Comparison of ENCODE assay signal across 27 cellular contexts in genomic region chr4:126871810-126872209, GRCh38.
DNase-seq lines count a peak whose midpoint lies in the region; ATAC-seq, FAIRE-seq and TF ChIP-seq lines count a peak whose summit lies in the region.
"Had no signal": no experiment of that assay in that cellular context is flagged by ENCODE, and none has a peak within 500 bp of the region (broad histone marks: within the 10 kb centered on the region; RNA-seq: fewer than 3 reads in every experiment).

No MANE protein-coding gene starts in this region.

- H3K9ac ChIP-seq in MM.1S (ENCODE audit: low read length) (peak overlapping the region; percentile 40; the same call in 1 of the 2 replicates), K562 (ENCODE audit: insufficient read depth in 1 of 2, low read depth in 2 of 2, low read length in 2 of 2) (no peak overlapping the region)
- H3K9ac ChIP-seq: BLaER1 had no signal

- no peak for FAIRE-seq in K562 (lab: Jason Lieb, UNC)
- FAIRE-seq: A204.1, GM12878, GM12892, GM18507 had no signal

- H3K9me3 Mint-ChIP-seq in neural crest cell, result peaks cover 25% of the 10 kb centered on the region
- peaks cover 10 to 38% (median 18%) of the 10 kb centered on the region in 5 donors for H3K9me3 Mint-ChIP-seq in CD8-positive, alpha-beta memory T cell

- H3K9me2 ChIP-seq in MM.1S (replicated peaks; ENCODE audit: insufficient read depth, low read length), result no peaks in the 10 kb centered on the region

- TF ChIP-seq CTCF in MM.1S (IDR thresholded peaks at IDR 0.05; ENCODE audit: low read length) (no peak), K562 (IDR thresholded peaks at IDR 0.05 in 2 of 3, conservative IDR thresholded peaks at IDR 0.05 in 1 of 3; ENCODE audit: insufficient read depth in 2 of 3, low read depth in 1 of 3, low read length in 3 of 3) (no peak), neural crest cell (conservative IDR thresholded peaks at IDR 0.05) (no peak), A673 (conservative IDR thresholded peaks at IDR 0.05; ENCODE audit: low read depth, low read length) (no peak)

- H3K4me2 ChIP-seq in MM.1S (ENCODE audit: low read depth, low read length), result peak overlapping the region; percentile 78; the same call in 1 of the 2 replicates
- no peak overlapping the region for H3K4me2 ChIP-seq in K562 (ENCODE audit: insufficient read depth, low read length)
- H3K4me2 ChIP-seq: BLaER1 had no signal

- no peak for TF ChIP-seq EP300 in K562 (IDR thresholded peaks at IDR 0.05; ENCODE audit: low read length)

- H2AFZ ChIP-seq in MM.1S (ENCODE audit: low read length) (peak overlapping the region; percentile 82), K562 (ENCODE audit: low read depth, low read length) (no peak overlapping the region)

- DNase-seq in MM.1S, result no peak
- peak; percentile 12 for DNase-seq in OCI-M1 (lab: John Stamatoyannopoulos, UW)
- DNase-seq in K562 (ENCODE audit: extremely low read depth in 1 of 4, low spot score in 3 of 4), result no peak
- no peak for DNase-seq in neural crest cell (ENCODE audit: low read depth, low spot score)
- no peak for DNase-seq in A673 (ENCODE audit: low spot score)
- no peak for DNase-seq in T-helper 2 cell
- DNase-seq in CD8-positive, alpha-beta memory T cell, result no peak
- DNase-seq: 8988T; AML-193; BE2C; C1 segment of cervical spinal cord; CD4-positive, CD25-positive, alpha-beta regulatory T cell; CD8-positive, alpha-beta T cell; COR-L47; DMS 273 treated with DMSO at 0.1 percent for 48 hours; DMS153; DMS79; DND-41; EL; GDM1 had no signal

- TF ChIP-seq POLR2A in K562 (conservative IDR thresholded peaks at IDR 0.05), result no peak

- no peaks in the 10 kb centered on the region for H3K79me2 ChIP-seq in MM.1S (ENCODE audit: low read length)
- peaks cover 64% of the 10 kb centered on the region for H3K79me2 ChIP-seq in K562 (ENCODE audit: control insufficient read depth, insufficient read depth, low read length)

- H3K27me3 Mint-ChIP-seq in neural crest cell (ENCODE audit: low read depth), result no peaks in the 10 kb centered on the region
- H3K27me3 Mint-ChIP-seq in CD8-positive, alpha-beta memory T cell, result peaks cover 0 to 1% of the 10 kb centered on the region in 2 donors
- H3K27me3 Mint-ChIP-seq: CD4-positive, CD25-positive, alpha-beta regulatory T cell had no signal

- H3K27ac ChIP-seq in MM.1S (ENCODE audit: low read length) (peak overlapping the region; percentile 47; the same call in 1 of the 2 replicates), K562 (ENCODE audit: extremely low read depth, low read depth, low read length) (no peak overlapping the region), A673 (ENCODE audit: low read depth, low read length, poor library complexity, severe bottlenecking) (no peak overlapping the region)
- H3K27ac ChIP-seq in CD8-positive, alpha-beta memory T cell (ENCODE audit: low read depth, low read length), result no peak overlapping the region
- H3K27ac ChIP-seq: BLaER1 had no signal

- H3K36me3 ChIP-seq in MM.1S (replicated peaks; ENCODE audit: insufficient read depth, low read length), result no peaks in the 10 kb centered on the region
- H3K36me3 ChIP-seq in K562 (ENCODE audit: control insufficient read depth, insufficient read depth, low read length), result peaks cover 45% of the 10 kb centered on the region; the same call in 2 of the 3 replicates
- H3K36me3 ChIP-seq in A673 (ENCODE audit: insufficient read depth, low read length, poor library complexity, severe bottlenecking), result no peaks in the 10 kb centered on the region
- H3K36me3 ChIP-seq in CD8-positive, alpha-beta memory T cell (ENCODE audit: insufficient read depth, low read length), result no peaks in the 10 kb centered on the region
- H3K36me3 ChIP-seq: BE2C, BLaER1 had no signal

- in situ Hi-C loops in K562 (cut with MboI), result no loop called here

- intact Hi-C loops in K562 (cut with micrococcal nuclease) (no loop called here), A673 (cut with micrococcal nuclease; ENCODE audit: unreplicated experiment) (no loop called here)

- H3K9me1 ChIP-seq in K562 (ENCODE audit: control insufficient read depth, insufficient read depth, low read length), result no peaks in the 10 kb centered on the region

- peak overlapping the region; percentile 35 for H3K27ac Mint-ChIP-seq in neural crest cell (ENCODE audit: unreplicated experiment)
- H3K27ac Mint-ChIP-seq in CD8-positive, alpha-beta memory T cell, result no peak overlapping the region
- H3K27ac Mint-ChIP-seq: CD14-positive monocyte; CD4-positive, CD25-positive, alpha-beta regulatory T cell; CD8-positive, alpha-beta T cell had no signal

- H4K20me1 ChIP-seq in MM.1S (ENCODE audit: insufficient read depth, low read length), result no peaks in the 10 kb centered on the region
- no peaks in the 10 kb centered on the region for H4K20me1 ChIP-seq in K562 (replicated peaks; ENCODE audit: control insufficient read depth, insufficient read depth, low read length)
- H4K20me1 ChIP-seq: BLaER1 had no signal

- H3K4me3 ChIP-seq in MM.1S (ENCODE audit: low read length) (peak overlapping the region; percentile 39; the same call in 1 of the 2 replicates), K562 (no peak overlapping the region), A673 (ENCODE audit: low read depth, low read length, poor library complexity, severe bottlenecking) (no peak overlapping the region)
- no peak overlapping the region for H3K4me3 ChIP-seq in CD8-positive, alpha-beta memory T cell (ENCODE audit: low read length)
- H3K4me3 ChIP-seq: BLaER1, GM12878 had no signal

- H3K4me3 Mint-ChIP-seq in neural crest cell, result no peak overlapping the region
- H3K4me3 Mint-ChIP-seq in CD8-positive, alpha-beta memory T cell, result no peak overlapping the region
- H3K4me3 Mint-ChIP-seq: CD14-positive monocyte; CD8-positive, alpha-beta T cell had no signal

- TF ChIP-seq RAD21 in K562 (CRISPR knock-in tag; conservative IDR thresholded peaks at IDR 0.05 in 1 of 2, IDR thresholded peaks at IDR 0.05 in 1 of 2), result no peak

- peaks cover 20% of the 10 kb centered on the region for H3K36me3 Mint-ChIP-seq in neural crest cell (ENCODE audit: low read depth)
- H3K36me3 Mint-ChIP-seq in CD8-positive, alpha-beta memory T cell, result no peaks in the 10 kb centered on the region
- H3K36me3 Mint-ChIP-seq: CD14-positive monocyte; CD4-positive, CD25-positive, alpha-beta regulatory T cell; CD8-positive, alpha-beta T cell had no signal

- H3F3A ChIP-seq in MM.1S (ENCODE audit: insufficient read depth, low read length), result no peaks in the 10 kb centered on the region

- H3K4me1 ChIP-seq in MM.1S (ENCODE audit: low read length) (0 out of 2 replicates have a peak, but pooled peaks cover 13% of the 10 kb centered on the region), K562 (replicated peaks in 1 of 2; ENCODE audit: control insufficient read depth in 2 of 2, insufficient read depth in 2 of 2, low read length in 2 of 2) (no peaks in the 10 kb centered on the region), A673 (ENCODE audit: insufficient read depth, low read length, poor library complexity, severe bottlenecking) (no peaks in the 10 kb centered on the region)
- H3K4me1 ChIP-seq in CD8-positive, alpha-beta memory T cell (ENCODE audit: insufficient read depth, low read length), result no peaks in the 10 kb centered on the region
- H3K4me1 ChIP-seq: BE2C, BLaER1 had no signal

- H3K27me3 ChIP-seq in MM.1S (replicated peaks; ENCODE audit: insufficient read depth, low read length), result no peaks in the 10 kb centered on the region
- no peaks in the 10 kb centered on the region for H3K27me3 ChIP-seq in K562 (ENCODE audit: control insufficient read depth in 2 of 2, insufficient read depth in 2 of 2, low read length in 2 of 2)
- no peaks in the 10 kb centered on the region for H3K27me3 ChIP-seq in A673 (replicated peaks; ENCODE audit: insufficient read depth, low read depth, low read length, poor library complexity)
- no peaks in the 10 kb centered on the region for H3K27me3 ChIP-seq in CD8-positive, alpha-beta memory T cell (ENCODE audit: insufficient read depth, low read length, poor library complexity, severe bottlenecking)
- H3K27me3 ChIP-seq: BE2C, BLaER1 had no signal

- POLR2A ChIA-PET in K562 (lab: Yijun Ruan, JAX) (no interaction called here), A673 (lab: Charles Lee; ENCODE audit: low non-redundant PET) (no interaction called here)
- POLR2A ChIA-PET in CD8-positive, alpha-beta memory T cell (lab: Charles Lee), result no interaction called here

- H3K9me3 ChIP-seq in MM.1S (replicated peaks; ENCODE audit: insufficient read depth, low read length) (no peaks in the 10 kb centered on the region), K562 (replicated peaks; ENCODE audit: control insufficient read depth, insufficient read depth, low read depth, low read length) (peaks cover 32% of the 10 kb centered on the region), A673 (ENCODE audit: low read depth, low read length, poor library complexity, severe bottlenecking) (peaks cover 11% of the 10 kb centered on the region)
- no peaks in the 10 kb centered on the region for H3K9me3 ChIP-seq in CD8-positive, alpha-beta memory T cell (ENCODE audit: low read length)
- H3K9me3 ChIP-seq: BE2C had no signal

- no TSS peak for BruUV-seq in K562 (replicated peaks; lab: Mats Ljungman, UMichigan)
- BruUV-seq in A673 (replicated peaks; lab: Mats Ljungman, UMichigan), result no TSS peak

- CTCF ChIA-PET in K562 (lab: Yijun Ruan, JAX; ENCODE audit: low intra/inter-chr PET ratio), result no interaction called here
- CTCF ChIA-PET in A673 (lab: Charles Lee), result no interaction called here
- CTCF ChIA-PET in CD8-positive, alpha-beta memory T cell (lab: Charles Lee), result no interaction called here

- no peaks in the 10 kb centered on the region for H3K4me1 Mint-ChIP-seq in neural crest cell
- H3K4me1 Mint-ChIP-seq in CD8-positive, alpha-beta memory T cell, result no peaks in the 10 kb centered on the region
- H3K4me1 Mint-ChIP-seq: CD14-positive monocyte; CD4-positive, CD25-positive, alpha-beta regulatory T cell had no signal

- ATAC-seq in K562 (no peak), GM21367 (IDR thresholded peaks at IDR 0.05; ENCODE audit: unreplicated experiment) (no peak)
- ATAC-seq: CD8-positive, alpha-beta T cell; GM12878 had no signal

TF ChIP-seq in K562, 482 proteins besides CTCF, POLR2A, EP300 and RAD21 (continues in another document):
- no peak for TF ChIP-seq PRMT5 (CRISPR knock-in tag; IDR thresholded peaks at IDR 0.05)
- no peak for TF ChIP-seq LCOR (CRISPR knock-in tag; IDR thresholded peaks at IDR 0.05)
- TF ChIP-seq ZNF766 (CRISPR knock-in tag; conservative IDR thresholded peaks at IDR 0.05), result 0 out of 2 replicates have a peak, but pooled peaks have one; percentile 51
- peak in 1 of 2 experiments; percentile 44; a peak in 1 of 4 replicates for TF ChIP-seq TRIM24 (IDR thresholded peaks at IDR 0.05)
- no peak for TF ChIP-seq KDM2B (CRISPR knock-in tag; IDR thresholded peaks at IDR 0.05)
- TF ChIP-seq CBX3 (IDR thresholded peaks at IDR 0.05; ENCODE audit: borderline replicate concordance in 1 of 2, low read length in 2 of 2), result peak in 1 of 2 experiments; percentile 45; a peak in 1 of 3 replicates
